ENCODE assay signal across 8 cellular contexts in genomic region chr2:112706170-112706664, GRCh38. TPM values are rescaled to one million over a fixed set of nuclear protein-coding genes. Genes with fewer than 3 reads are reported as not detected.
DNase-seq lines count a peak whose midpoint lies in the region; ATAC-seq and TF ChIP-seq lines count a peak whose summit lies in the region.

No MANE protein-coding gene starts in this region.

- H3K27ac Mint-ChIP-seq in activated T-cell treated with anti-CD3 and anti-CD28 coated beads, Interleukin-2, amount 50 U/mL, for 72 hours: peak overlapping the region; percentile 43
- peak overlapping the region; percentile 35 to 63 for H3K27ac Mint-ChIP-seq in natural killer cell treated with Interleukin-12 subunit alpha and Interleukin-12 subunit beta and Interleukin-15 and Interleukin-18, amount 100 ng/mL, for 72 hours

- no peaks in the 10 kb centered on the region for H3K36me3 ChIP-seq in breast epithelium

- no peaks in the 10 kb centered on the region for H3K36me3 Mint-ChIP-seq in activated T-cell treated with anti-CD3 and anti-CD28 coated beads, Interleukin-2, amount 50 U/mL, for 72 hours (ENCODE audit: insufficient read depth in 2 of 2)
- no peaks in the 10 kb centered on the region for H3K36me3 Mint-ChIP-seq in natural killer cell treated with Interleukin-12 subunit alpha and Interleukin-12 subunit beta and Interleukin-15 and Interleukin-18, amount 100 ng/mL, for 72 hours

- H3K27me3 Mint-ChIP-seq in activated T-cell treated with anti-CD3 and anti-CD28 coated beads, Interleukin-2, amount 50 U/mL, for 72 hours (ENCODE audit: low read depth): peaks cover 25% of the 10 kb centered on the region
- peaks cover 0 to 2% of the 10 kb centered on the region in 2 donors for H3K27me3 Mint-ChIP-seq in natural killer cell treated with Interleukin-12 subunit alpha and Interleukin-12 subunit beta and Interleukin-15 and Interleukin-18, amount 100 ng/mL, for 72 hours

- no peaks in the 10 kb centered on the region for H3K9me3 ChIP-seq in breast epithelium

- peak; percentile 56 for ATAC-seq in GM18511 (IDR thresholded peaks at IDR 0.05; ENCODE audit: unreplicated experiment)
- ATAC-seq in activated T-cell treated with anti-CD3 and anti-CD28 coated beads, Interleukin-2, amount 50 U/mL, for 72 hours (replicated peaks in 1 of 2): peak; percentile 96 to 100
- ATAC-seq in natural killer cell treated with Interleukin-12 subunit alpha and Interleukin-12 subunit beta and Interleukin-15 and Interleukin-18, amount 100 ng/mL, for 72 hours: peak; percentile 92 to 96
- ATAC-seq in HG02981 (IDR thresholded peaks at IDR 0.05; ENCODE audit: unreplicated experiment): no peak

- no peaks in the 10 kb centered on the region for H3K27me3 ChIP-seq in breast epithelium

- CTCF ChIA-PET in RWPE1 (lab: Yijun Ruan, JAX): no interaction called here

- TF ChIP-seq POLR2A in breast epithelium (IDR thresholded peaks at IDR 0.05): no peak

- no peaks in the 10 kb centered on the region for H3K4me1 ChIP-seq in breast epithelium

- POLR2A ChIA-PET in RWPE1 (lab: Yijun Ruan, JAX; ENCODE audit: low non-redundant PET): no interaction called here

- H3K27ac ChIP-seq in RWPE1: no peak overlapping the region
- no peak overlapping the region for H3K27ac ChIP-seq in breast epithelium

- peak overlapping the region; percentile 66 to 71 for H3K4me3 Mint-ChIP-seq in activated T-cell treated with anti-CD3 and anti-CD28 coated beads, Interleukin-2, amount 50 U/mL, for 72 hours
- H3K4me3 Mint-ChIP-seq in natural killer cell treated with Interleukin-12 subunit alpha and Interleukin-12 subunit beta and Interleukin-15 and Interleukin-18, amount 100 ng/mL, for 72 hours: peak overlapping the region; percentile 78

- H3K4me3 ChIP-seq in breast epithelium: no peak overlapping the region

- no peak for TF ChIP-seq CTCF in RWPE1 (conservative IDR thresholded peaks at IDR 0.05; ENCODE audit: low read depth)
- TF ChIP-seq CTCF in breast epithelium (IDR thresholded peaks at IDR 0.05): no peak

- intact Hi-C loops in breast epithelium (cut with DNase I; ENCODE audit: low total_unique reads): no loop called here

- no peaks in the 10 kb centered on the region for H3K9me3 Mint-ChIP-seq in activated T-cell treated with anti-CD3 and anti-CD28 coated beads, Interleukin-2, amount 50 U/mL, for 72 hours
- H3K9me3 Mint-ChIP-seq in natural killer cell treated with Interleukin-12 subunit alpha and Interleukin-12 subunit beta and Interleukin-15 and Interleukin-18, amount 100 ng/mL, for 72 hours: no peaks in the 10 kb centered on the region

- peak; percentile 54 for DNase-seq in KG1 (lab: John Stamatoyannopoulos, UW)
- peak; percentile 76 to 81 for DNase-seq in activated T-cell treated with anti-CD3 and anti-CD28 coated beads, Interleukin-2, amount 50 U/mL, for 72 hours
- peak; percentile 83 for DNase-seq in natural killer cell treated with Interleukin-12 subunit alpha and Interleukin-12 subunit beta and Interleukin-15 and Interleukin-18, amount 100 ng/mL, for 72 hours (ENCODE audit: low spot score)
- DNase-seq in RWPE1 (ENCODE audit: low spot score): no peak
- DNase-seq in breast epithelium (ENCODE audit: low spot score in 2 of 2): no peak
- DNase-seq in anterior cingulate cortex (lab: John Stamatoyannopoulos, UW): no peak

- H3K4me1 Mint-ChIP-seq in activated T-cell treated with anti-CD3 and anti-CD28 coated beads, Interleukin-2, amount 50 U/mL, for 72 hours (ENCODE audit: low read depth): peaks cover 47% of the 10 kb centered on the region
- H3K4me1 Mint-ChIP-seq in natural killer cell treated with Interleukin-12 subunit alpha and Interleukin-12 subunit beta and Interleukin-15 and Interleukin-18, amount 100 ng/mL, for 72 hours (ENCODE audit: low read depth in 2 of 2): peaks cover 46 to 63% of the 10 kb centered on the region in 2 donors

RNA-seq across cellular contexts. Expression of gene NT5DC4, which starts 14.6 kb away (rescaled TPM):
- total RNA-seq in activated T-cell treated with anti-CD3 and anti-CD28 coated beads, Interleukin-2, amount 50 U/mL, for 72 hours: 1 to 10 TPM in 1 of 2 donors, not detected in 1; 1.2 TPM
- total RNA-seq in natural killer cell treated with Interleukin-12 subunit alpha and Interleukin-12 subunit beta and Interleukin-15 and Interleukin-18, amount 100 ng/mL, for 72 hours: not detected
- total RNA-seq in breast epithelium: not detected

RNA-seq across cellular contexts. Expression of gene CKAP2L, which starts 58.2 kb away (rescaled TPM):
- 10 to 100 TPM; 45.5 to 47.7 TPM for total RNA-seq in activated T-cell treated with anti-CD3 and anti-CD28 coated beads, Interleukin-2, amount 50 U/mL, for 72 hours
- 10 to 100 TPM; 26.8 to 45.7 TPM for total RNA-seq in natural killer cell treated with Interleukin-12 subunit alpha and Interleukin-12 subunit beta and Interleukin-15 and Interleukin-18, amount 100 ng/mL, for 72 hours
- under 1 TPM in 1 of 3 donors, not detected in 2; 0.96 TPM for total RNA-seq in breast epithelium

Comparison
In these comparisons a context has a peak if more than half of its experiments do, and no peak if none do; other contexts are left out.
1. DNase-seq: peak in KG1 (single experiment), activated T-cell treated with anti-CD3 and anti-CD28 coated beads, Interleukin-2, amount 50 U/mL, for 72 hours (2 of 2) and natural killer cell treated with Interleukin-12 subunit alpha and Interleukin-12 subunit beta and Interleukin-15 and Interleukin-18, amount 100 ng/mL, for 72 hours (single experiment); none in RWPE1 (single experiment), breast epithelium (0 of 2) and anterior cingulate cortex (0 of 58).
2. RNA of gene CKAP2L, which starts 58.2 kb away (total RNA-seq): 45.5 to 47.7 TPM in activated T-cell treated with anti-CD3 and anti-CD28 coated beads, Interleukin-2, amount 50 U/mL, for 72 hours and 26.8 to 45.7 TPM in natural killer cell treated with Interleukin-12 subunit alpha and Interleukin-12 subunit beta and Interleukin-15 and Interleukin-18, amount 100 ng/mL, for 72 hours; 0.96 TPM in breast epithelium; every median in the first group is over 10 times any median in the second.